23 cellular contexts compared by ENCODE assay signal in the genomic region with DNA sequence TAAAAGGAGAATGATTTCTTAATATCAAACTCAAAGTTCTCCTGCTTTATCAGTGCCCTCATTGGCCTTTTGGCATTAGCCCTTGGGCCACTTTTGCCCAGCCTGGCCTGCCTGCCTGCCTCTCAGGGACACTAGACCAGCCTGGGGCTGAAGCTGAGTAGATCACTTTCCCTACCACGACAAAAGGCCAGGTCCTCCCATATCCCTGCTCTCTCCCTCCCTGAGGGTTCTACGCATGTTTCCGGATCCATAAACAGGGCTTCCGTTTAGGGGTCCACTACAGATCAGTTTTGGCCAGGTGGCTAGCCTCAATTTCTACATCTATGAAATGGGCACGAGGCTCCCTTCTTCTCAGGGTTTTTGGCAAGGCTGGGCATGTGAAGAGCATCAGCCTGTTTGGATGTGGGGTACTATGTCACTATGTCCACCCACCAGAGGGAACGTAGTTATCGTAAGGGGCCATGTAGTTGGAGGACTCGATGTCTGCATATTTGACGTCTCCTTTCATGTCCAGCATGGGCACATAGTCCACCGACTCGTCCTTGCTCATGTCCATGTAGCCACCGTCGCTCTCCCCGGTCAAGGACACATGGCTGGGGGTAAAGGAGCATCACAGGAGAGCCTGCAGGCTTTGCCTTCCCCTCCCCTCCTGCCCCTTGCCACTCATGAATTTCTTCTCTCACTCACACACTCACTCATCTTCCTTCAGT. TPM values are rescaled to one million over a fixed set of nuclear protein-coding genes. Genes with fewer than 3 reads are reported as not detected.
DNase-seq lines count a peak whose midpoint lies in the region; ATAC-seq and TF ChIP-seq lines count a peak whose summit lies in the region.
"Had no signal": no experiment of that assay in that cellular context is flagged by ENCODE, and none has a peak within 500 bp of the region (broad histone marks: within the 10 kb centered on the region; RNA-seq: fewer than 3 reads in every experiment).

No MANE protein-coding gene starts in this region.

- CTCF ChIA-PET in AG04450 (lab: Charles Lee) = no interaction called here
- CTCF ChIA-PET in HCT116 (lab: Charles Lee) = interaction anchor here (1.0 to 1.7 kb wide), 2 partner anchors 11 to 283 kb away, joined by 3 to 4 read pairs; no protein-coding TSS in a partner anchor

- 0 out of 2 replicates have a peak overlapping the region, but pooled peaks have one; percentile 26 for H3K4me2 ChIP-seq in HCT116 (ENCODE audit: low read length)
- H3K4me2 ChIP-seq in trophoblast cell (ENCODE audit: low read length) = no peak overlapping the region

- no peak overlapping the region for H3K23ac ChIP-seq in trophoblast cell (ENCODE audit: low read length)

- H2AFZ ChIP-seq in HCT116 (ENCODE audit: low read depth, low read length, poor library complexity, severe bottlenecking) (peak overlapping the region; percentile 71), trophoblast cell (ENCODE audit: insufficient read depth, low read length, poor library complexity) (no peak overlapping the region)

- H3K18ac ChIP-seq in trophoblast cell (ENCODE audit: low read length) = no peak overlapping the region

- WGBS in trophoblast cell (ENCODE audit: extremely low coverage, insufficient coverage, insufficient read length) = no CpG with 5 or more reads among the region's 14 CpGs
- 88 to 93% methylated on average over 14 of the region's 14 CpGs for WGBS in aorta, 2 donors

- H3K4me3 ChIP-seq in AG04450 (ENCODE audit: low read depth, low read length) (no peak overlapping the region), HCT116 (replicated peaks in 1 of 2; ENCODE audit: low read depth in 1 of 2, low read length in 2 of 2) (no peak overlapping the region), trophoblast cell (ENCODE audit: low read depth, low read length) (no peak overlapping the region), aorta (ENCODE audit: low read length in 2 of 2) (no peak overlapping the region)
- H3K4me3 ChIP-seq: testis had no signal

- H4K20me1 ChIP-seq in HCT116 (ENCODE audit: insufficient read depth) = no peaks in the 10 kb centered on the region

- H4K12ac ChIP-seq in trophoblast cell (ENCODE audit: low read depth, low read length) = no peak overlapping the region

- H3K9ac ChIP-seq in HCT116 (ENCODE audit: low read length) = no peak overlapping the region
- no peak overlapping the region for H3K9ac ChIP-seq in trophoblast cell (ENCODE audit: low read length)

- TF ChIP-seq RAD21 in HCT116 (IDR thresholded peaks at IDR 0.05; ENCODE audit: low read depth) = no peak

- no peak overlapping the region for H2AK5ac ChIP-seq in trophoblast cell (ENCODE audit: low read length)

- no peak overlapping the region for H2BK5ac ChIP-seq in trophoblast cell (ENCODE audit: low read depth, low read length, poor library complexity)

- no peak; the same call in 1 of the 2 replicates for ATAC-seq in HCT116
- ATAC-seq in HG03045 (IDR thresholded peaks at IDR 0.05; ENCODE audit: unreplicated experiment) = no peak
- ATAC-seq in aorta (ENCODE audit: low FRiP score) = no peak
- no peak for ATAC-seq in HG03571 (IDR thresholded peaks at IDR 0.05; ENCODE audit: unreplicated experiment)

- TF ChIP-seq POLR2A in HCT116 (IDR thresholded peaks at IDR 0.05; ENCODE audit: borderline replicate concordance, extremely low read depth, insufficient read depth, insufficient read length) = no peak

- no peaks in the 10 kb centered on the region for H3K9me2 ChIP-seq in HCT116 (ENCODE audit: insufficient read depth)

- intact Hi-C loops in HCT116 (cut with micrococcal nuclease) = loop anchor here (2.0 kb wide), 2 partner anchors 121 to 287 kb away; partner anchors contain the start of genes HMGXB3 and TIGD6
- intact Hi-C loops in dendritic cell treated with granulocyte-macrophage colony-stimulating factor and Interleukin-4, amounts not matched to agents 40 ng/mL and 50 ng/mL, for 4 days (cut with micrococcal nuclease) = loop anchor here (5.0 kb wide), 2 partner anchors 39 to 119 kb away; partner anchors contain the start of genes HMGXB3 and TIGD6
- intact Hi-C loops in aorta (cut with DNase I) = no loop called here

- BruUV-seq in HCT116 (replicated peaks; lab: Mats Ljungman, UMichigan) = no TSS peak

- no peaks in the 10 kb centered on the region for H3K27me3 ChIP-seq in AG04450 (ENCODE audit: control insufficient read depth, insufficient read depth, low read length)
- no peaks in the 10 kb centered on the region for H3K27me3 ChIP-seq in HCT116 (ENCODE audit: insufficient read depth, low read length)
- no peaks in the 10 kb centered on the region for H3K27me3 ChIP-seq in trophoblast cell (ENCODE audit: insufficient read depth, low read length)
- H3K27me3 ChIP-seq in aorta (ENCODE audit: control insufficient read depth in 1 of 2, insufficient read depth in 2 of 2, low read length in 1 of 2) = no peaks in the 10 kb centered on the region
- H3K27me3 ChIP-seq: testis had no signal

- no peak overlapping the region for H3K4me3 Mint-ChIP-seq in dendritic cell treated with granulocyte-macrophage colony-stimulating factor and Interleukin-4, amounts not matched to agents 40 ng/mL and 50 ng/mL, for 4 days
- H3K4me3 Mint-ChIP-seq in osteocyte (ENCODE audit: unreplicated experiment) = no peak overlapping the region
- H3K4me3 Mint-ChIP-seq: activated naive CD4-positive, alpha-beta T cell treated with anti-CD3 and anti-CD28 coated beads for 36 hours had no signal

- no peak overlapping the region for H4K91ac ChIP-seq in trophoblast cell (ENCODE audit: low read depth, low read length)

- no peak for DNase-seq in AG04450 (ENCODE audit: low read depth, low spot score)
- DNase-seq in HCT116 (ENCODE audit: low read depth, low spot score) = no peak
- no peak for DNase-seq in osteocyte (ENCODE audit: extremely low spot score, unreplicated experiment)
- DNase-seq in trophoblast cell = no peak
- no peak for DNase-seq in aorta
- DNase-seq: cerebellar nuclear complex; DMS79; effector memory CD8-positive, alpha-beta T cell; glutamatergic neuron; NCI-H1105 treated with DMSO at 0.1 percent for 48 hours; NCI-H2107; NCI-H510A; occipital lobe; T1000; testis had no signal

- no peak overlapping the region for H4K8ac ChIP-seq in trophoblast cell (ENCODE audit: low read depth, low read length)

- H3K9me3 ChIP-seq in AG04450 (ENCODE audit: control insufficient read depth, insufficient read depth, low read length) (no peaks in the 10 kb centered on the region; the same call in 1 of the 2 replicates), HCT116 (ENCODE audit: control insufficient read depth in 1 of 2, insufficient read depth in 1 of 2, low read depth in 1 of 2, low read length in 2 of 2) (no peaks in the 10 kb centered on the region), trophoblast cell (ENCODE audit: insufficient read depth, low read depth, low read length) (peaks cover 8% of the 10 kb centered on the region), aorta (ENCODE audit: control insufficient read depth, low read length) (no peaks in the 10 kb centered on the region)
- H3K9me3 ChIP-seq: testis had no signal

- H3K27ac ChIP-seq in AG04450 (ENCODE audit: low read depth, low read length) (peak overlapping the region; percentile 3), HCT116 (ENCODE audit: low read depth, low read length) (no peak overlapping the region), trophoblast cell (ENCODE audit: low read depth, low read length) (no peak overlapping the region), aorta (ENCODE audit: low read depth in 1 of 2, low read length in 2 of 2) (no peak overlapping the region)
- H3K27ac ChIP-seq: testis had no signal

- H3K9me3 Mint-ChIP-seq in dendritic cell treated with granulocyte-macrophage colony-stimulating factor and Interleukin-4, amounts not matched to agents 40 ng/mL and 50 ng/mL, for 4 days = no peaks in the 10 kb centered on the region
- no peaks in the 10 kb centered on the region for H3K9me3 Mint-ChIP-seq in osteocyte (ENCODE audit: unreplicated experiment)
- H3K9me3 Mint-ChIP-seq: activated naive CD4-positive, alpha-beta T cell treated with anti-CD3 and anti-CD28 coated beads for 36 hours; effector memory CD8-positive, alpha-beta T cell had no signal

- no peak overlapping the region for H3K14ac ChIP-seq in trophoblast cell (ENCODE audit: low read length)

- H2BK120ac ChIP-seq in trophoblast cell (ENCODE audit: insufficient read depth, low read length, poor library complexity) = no peak overlapping the region

- H3K36me3 ChIP-seq in HCT116 (ENCODE audit: control insufficient read depth in 1 of 2, insufficient read depth in 2 of 2, low read length in 2 of 2) (no peaks in the 10 kb centered on the region), trophoblast cell (ENCODE audit: control insufficient read depth in 1 of 2, insufficient read depth in 2 of 2, low read length in 2 of 2) (peaks cover 75 to 82% of the 10 kb centered on the region in 2 experiments), aorta (ENCODE audit: control insufficient read depth in 1 of 2, insufficient read depth in 2 of 2, low read length in 1 of 2) (peaks cover 9 to 22% of the 10 kb centered on the region in 2 donors)

- POLR2A ChIA-PET in AG04450 (lab: Yijun Ruan, JAX) = interaction anchor here (0.6 to 1.1 kb wide), 3 partner anchors 9 to 19 kb away, joined by 3 to 4 read pairs (median 3); no protein-coding TSS in a partner anchor
- POLR2A ChIA-PET in HCT116 (lab: Charles Lee) = no interaction called here

- H3K4me1 Mint-ChIP-seq in dendritic cell treated with granulocyte-macrophage colony-stimulating factor and Interleukin-4, amounts not matched to agents 40 ng/mL and 50 ng/mL, for 4 days (ENCODE audit: low read depth) = peaks cover 67% of the 10 kb centered on the region
- peaks cover 43% of the 10 kb centered on the region for H3K4me1 Mint-ChIP-seq in osteocyte (ENCODE audit: unreplicated experiment)

- no peaks in the 10 kb centered on the region for H3K27me3 Mint-ChIP-seq in dendritic cell treated with granulocyte-macrophage colony-stimulating factor and Interleukin-4, amounts not matched to agents 40 ng/mL and 50 ng/mL, for 4 days
- H3K27me3 Mint-ChIP-seq in osteocyte (ENCODE audit: unreplicated experiment) = no peaks in the 10 kb centered on the region
- H3K27me3 Mint-ChIP-seq: effector memory CD8-positive, alpha-beta T cell had no signal

- peaks cover 4 to 15% of the 10 kb centered on the region in 2 experiments; a peak in 3 of 4 replicates for H3K4me1 ChIP-seq in HCT116 (ENCODE audit: control insufficient read depth in 1 of 2, insufficient read depth in 2 of 2, low read length in 2 of 2)
- peaks cover 8 to 16% of the 10 kb centered on the region in 2 experiments for H3K4me1 ChIP-seq in trophoblast cell (ENCODE audit: control insufficient read depth in 1 of 2, insufficient read depth in 2 of 2, low read length in 2 of 2)
- no peaks in the 10 kb centered on the region for H3K4me1 ChIP-seq in aorta (ENCODE audit: control insufficient read depth in 1 of 2, insufficient read depth in 2 of 2, low read length in 2 of 2)
- H3K4me1 ChIP-seq: testis had no signal

- peaks cover 3% of the 10 kb centered on the region for H3K79me1 ChIP-seq in trophoblast cell (ENCODE audit: low read length)

- H3K27ac Mint-ChIP-seq in dendritic cell treated with granulocyte-macrophage colony-stimulating factor and Interleukin-4, amounts not matched to agents 40 ng/mL and 50 ng/mL, for 4 days = peak overlapping the region; percentile 60
- H3K27ac Mint-ChIP-seq in osteocyte (ENCODE audit: unreplicated experiment) = peak overlapping the region; percentile 79
- H3K27ac Mint-ChIP-seq: activated naive CD4-positive, alpha-beta T cell treated with anti-CD3 and anti-CD28 coated beads for 36 hours; effector memory CD8-positive, alpha-beta T cell had no signal

- no peaks in the 10 kb centered on the region for H3K36me3 Mint-ChIP-seq in dendritic cell treated with granulocyte-macrophage colony-stimulating factor and Interleukin-4, amounts not matched to agents 40 ng/mL and 50 ng/mL, for 4 days (ENCODE audit: low read depth)
- peaks cover 70% of the 10 kb centered on the region for H3K36me3 Mint-ChIP-seq in osteocyte (ENCODE audit: unreplicated experiment)

- no peak overlapping the region for H2BK12ac ChIP-seq in trophoblast cell (ENCODE audit: low read length)

- RAD21 ChIA-PET in HCT116 (lab: Charles Lee; ENCODE audit: low non-redundant PET in 1 of 2, low total read pairs in 2 of 2, uncharacterized antibody in 2 of 2, unreplicated experiment in 2 of 2) = no interaction called here

- no peak overlapping the region for H3K4ac ChIP-seq in trophoblast cell (ENCODE audit: low read depth, low read length)

- H3K79me2 ChIP-seq in HCT116 (ENCODE audit: insufficient read depth, low read length) = no peaks in the 10 kb centered on the region
- H3K79me2 ChIP-seq in trophoblast cell (ENCODE audit: control insufficient read depth, insufficient read depth, low read length, poor library complexity) = no peaks in the 10 kb centered on the region

- TF ChIP-seq CTCF in AG04450 (IDR thresholded peaks at IDR 0.05; ENCODE audit: low read depth, low read length) = no peak
- no peak for TF ChIP-seq CTCF in HCT116 (IDR thresholded peaks at IDR 0.05 in 2 of 3, conservative IDR thresholded peaks at IDR 0.05 in 1 of 3; ENCODE audit: borderline replicate concordance in 1 of 3, insufficient read depth in 1 of 3, low read depth in 2 of 3, low read length in 2 of 3)
- no peak for TF ChIP-seq CTCF in osteocyte (IDR thresholded peaks at IDR 0.05)

RNA-seq across cellular contexts. Expression of gene PDGFRB, which starts 34.0 kb away (rescaled TPM):
- polyA plus RNA-seq in AG04450 (2011; rRNA removed) (118 and 149 TPM in 2 replicates), aorta (100 to 1,000 TPM in 1 of 2 donors, 10 to 100 TPM in 1; 44.0 to 353 TPM)
- polyA minus RNA-seq in AG04450 (2011; rRNA and poly(A)+ RNA removed) = 317 and 389 TPM in 2 replicates
- total RNA-seq in HCT116 (2021; ENCODE audit: unreplicated experiment) (0.34 TPM), osteocyte (1,093 and 1,131 TPM in 2 replicates), aorta (100 to 1,000 TPM; 217 to 360 TPM)
- 0.18 and 0.67 TPM in 2 replicates for polyA plus RNA-seq in HCT116 (2012)
- polyA plus RNA-seq in trophoblast cell (2013) = 91.3 and 93.4 TPM in 2 replicates

RNA-seq across cellular contexts. Expression of gene CSF1R, which starts 35.2 kb away (rescaled TPM):
- polyA plus RNA-seq in AG04450 (2011; rRNA removed) (0.09 and 0.12 TPM in 2 replicates), aorta (10 to 100 TPM in 1 of 2 donors, 1 to 10 TPM in 1; 3.4 to 15.0 TPM)
- 0.69 TPM in 1 of 2 replicates, not detected in the other for polyA minus RNA-seq in AG04450 (2011; rRNA and poly(A)+ RNA removed)
- total RNA-seq in HCT116 (2021; ENCODE audit: unreplicated experiment) (0.17 TPM), osteocyte (1.1 and 1.2 TPM in 2 replicates), aorta (100 to 1,000 TPM in 1 of 2 donors, 10 to 100 TPM in 1; 35.3 to 125 TPM)
- 0.30 and 0.43 TPM in 2 replicates for polyA plus RNA-seq in HCT116 (2012)
- polyA plus RNA-seq in trophoblast cell (2013) = 42.3 and 43.7 TPM in 2 replicates

RNA-seq across cellular contexts. Expression of gene CDX1, which starts 45.0 kb away (rescaled TPM):
- polyA plus RNA-seq in AG04450 (2011; rRNA removed) (0.30 and 0.41 TPM in 2 replicates), aorta (10 to 100 TPM in 1 of 2 donors, under 1 TPM in 1; 0.69 to 30.2 TPM)
- 0.26 TPM in 1 of 2 replicates, not detected in the other for polyA minus RNA-seq in AG04450 (2011; rRNA and poly(A)+ RNA removed)
- total RNA-seq in HCT116 (2021; ENCODE audit: unreplicated experiment) (not detected), osteocyte (0.71 and 1.0 TPM in 2 replicates), aorta (not detected)
- not detected in 2 replicates for polyA plus RNA-seq in HCT116 (2012)
- polyA plus RNA-seq in trophoblast cell (2013) = 9.7 and 11.3 TPM in 2 replicates
- total RNA-seq: activated naive CD4-positive, alpha-beta T cell treated with anti-CD3 and anti-CD28 coated beads for 36 hours; astrocyte; H4; LHCN-M2; lower leg skin; occipital lobe had no signal

Comparison
In these comparisons a context has a peak if more than half of its experiments do, and no peak if none do; other contexts are left out.
1. RNA of gene PDGFRB, which starts 34.0 kb away (total RNA-seq): 1,093 to 1,131 TPM in osteocyte and 217 to 360 TPM in aorta; 0.34 TPM in HCT116 (single experiment); every median in the first group is over 100 times any median in the second.
2. RNA of gene CSF1R, which starts 35.2 kb away (total RNA-seq): 35.3 to 125 TPM in aorta; 1.1 to 1.2 TPM in osteocyte and 0.17 TPM in HCT116 (single experiment); every median in the first group is over 10 times any median in the second.
3. intact Hi-C loops: an anchor here in HCT116 (2.0 kb wide) and dendritic cell treated with granulocyte-macrophage colony-stimulating factor and Interleukin-4, amounts not matched to agents 40 ng/mL and 50 ng/mL, for 4 days (5.0 kb wide); none called in aorta.